ENCODE assay signal across 1 cellular context in genomic region chr1:181061891-181062777, GRCh38.
A peak's percentile ranks its signal among the peaks of the same experiment; 100 is the strongest.
TF ChIP-seq lines count a peak whose summit lies in the region.

No MANE protein-coding gene starts in this region.

TF ChIP-seq in GM12878, 131 proteins besides CTCF, POLR2A, EP300 and RAD21 (continued from another document and continues in another):
- TF ChIP-seq, protein P1, sequence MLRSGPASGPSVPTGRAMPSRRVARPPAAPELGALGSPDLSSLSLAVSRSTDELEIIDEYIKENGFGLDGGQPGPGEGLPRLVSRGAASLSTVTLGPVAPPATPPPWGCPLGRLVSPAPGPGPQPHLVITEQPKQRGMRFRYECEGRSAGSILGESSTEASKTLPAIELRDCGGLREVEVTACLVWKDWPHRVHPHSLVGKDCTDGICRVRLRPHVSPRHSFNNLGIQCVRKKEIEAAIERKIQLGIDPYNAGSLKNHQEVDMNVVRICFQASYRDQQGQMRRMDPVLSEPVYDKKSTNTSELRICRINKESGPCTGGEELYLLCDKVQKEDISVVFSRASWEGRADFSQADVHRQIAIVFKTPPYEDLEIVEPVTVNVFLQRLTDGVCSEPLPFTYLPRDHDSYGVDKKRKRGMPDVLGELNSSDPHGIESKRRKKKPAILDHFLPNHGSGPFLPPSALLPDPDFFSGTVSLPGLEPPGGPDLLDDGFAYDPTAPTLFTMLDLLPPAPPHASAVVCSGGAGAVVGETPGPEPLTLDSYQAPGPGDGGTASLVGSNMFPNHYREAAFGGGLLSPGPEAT (IDR thresholded peaks at IDR 0.05; ENCODE audit: low read depth), result peak; percentile 96
- peak; percentile 99 for TF ChIP-seq IKZF1 (conservative IDR thresholded peaks at IDR 0.05)
- TF ChIP-seq KAT2A (conservative IDR thresholded peaks at IDR 0.05; ENCODE audit: control insufficient read depth, low read depth, low read length), result no peak
- TF ChIP-seq CHD4 (IDR thresholded peaks at IDR 0.05), result no peak
- no peak for TF ChIP-seq SP1 (IDR thresholded peaks at IDR 0.05; ENCODE audit: low read depth, low read length)
- peak; percentile 80 for TF ChIP-seq LARP7 (IDR thresholded peaks at IDR 0.05)
- TF ChIP-seq FOXM1 (IDR thresholded peaks at IDR 0.05; ENCODE audit: low read depth, low read length), result peak; percentile 31; the same call in 1 of the 2 replicates
- TF ChIP-seq EGR1 (IDR thresholded peaks at IDR 0.05; ENCODE audit: borderline replicate concordance in 1 of 2, low read depth in 2 of 2, low read length in 2 of 2), result peak in 1 of 2 experiments; percentile 84; a peak in 2 of 3 replicates
- TF ChIP-seq ZNF384 (IDR thresholded peaks at IDR 0.05; ENCODE audit: borderline replicate concordance, low read depth, low read length), result no peak
- TF ChIP-seq, protein P2, sequence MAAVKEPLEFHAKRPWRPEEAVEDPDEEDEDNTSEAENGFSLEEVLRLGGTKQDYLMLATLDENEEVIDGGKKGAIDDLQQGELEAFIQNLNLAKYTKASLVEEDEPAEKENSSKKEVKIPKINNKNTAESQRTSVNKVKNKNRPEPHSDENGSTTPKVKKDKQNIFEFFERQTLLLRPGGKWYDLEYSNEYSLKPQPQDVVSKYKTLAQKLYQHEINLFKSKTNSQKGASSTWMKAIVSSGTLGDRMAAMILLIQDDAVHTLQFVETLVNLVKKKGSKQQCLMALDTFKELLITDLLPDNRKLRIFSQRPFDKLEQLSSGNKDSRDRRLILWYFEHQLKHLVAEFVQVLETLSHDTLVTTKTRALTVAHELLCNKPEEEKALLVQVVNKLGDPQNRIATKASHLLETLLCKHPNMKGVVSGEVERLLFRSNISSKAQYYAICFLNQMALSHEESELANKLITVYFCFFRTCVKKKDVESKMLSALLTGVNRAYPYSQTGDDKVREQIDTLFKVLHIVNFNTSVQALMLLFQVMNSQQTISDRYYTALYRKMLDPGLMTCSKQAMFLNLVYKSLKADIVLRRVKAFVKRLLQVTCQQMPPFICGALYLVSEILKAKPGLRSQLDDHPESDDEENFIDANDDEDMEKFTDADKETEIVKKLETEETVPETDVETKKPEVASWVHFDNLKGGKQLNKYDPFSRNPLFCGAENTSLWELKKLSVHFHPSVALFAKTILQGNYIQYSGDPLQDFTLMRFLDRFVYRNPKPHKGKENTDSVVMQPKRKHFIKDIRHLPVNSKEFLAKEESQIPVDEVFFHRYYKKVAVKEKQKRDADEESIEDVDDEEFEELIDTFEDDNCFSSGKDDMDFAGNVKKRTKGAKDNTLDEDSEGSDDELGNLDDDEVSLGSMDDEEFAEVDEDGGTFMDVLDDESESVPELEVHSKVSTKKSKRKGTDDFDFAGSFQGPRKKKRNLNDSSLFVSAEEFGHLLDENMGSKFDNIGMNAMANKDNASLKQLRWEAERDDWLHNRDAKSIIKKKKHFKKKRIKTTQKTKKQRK (IDR thresholded peaks at IDR 0.05; ENCODE audit: low read depth, low read length), result no peak
- peak; percentile 46; the same call in 1 of the 2 replicates for TF ChIP-seq ZNF24 (IDR thresholded peaks at IDR 0.05)
- no peak for TF ChIP-seq YBX1 (IDR thresholded peaks at IDR 0.05)
- TF ChIP-seq, protein P3, sequence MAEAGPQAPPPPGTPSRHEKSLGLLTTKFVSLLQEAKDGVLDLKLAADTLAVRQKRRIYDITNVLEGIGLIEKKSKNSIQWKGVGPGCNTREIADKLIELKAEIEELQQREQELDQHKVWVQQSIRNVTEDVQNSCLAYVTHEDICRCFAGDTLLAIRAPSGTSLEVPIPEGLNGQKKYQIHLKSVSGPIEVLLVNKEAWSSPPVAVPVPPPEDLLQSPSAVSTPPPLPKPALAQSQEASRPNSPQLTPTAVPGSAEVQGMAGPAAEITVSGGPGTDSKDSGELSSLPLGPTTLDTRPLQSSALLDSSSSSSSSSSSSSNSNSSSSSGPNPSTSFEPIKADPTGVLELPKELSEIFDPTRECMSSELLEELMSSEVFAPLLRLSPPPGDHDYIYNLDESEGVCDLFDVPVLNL (IDR thresholded peaks at IDR 0.05; ENCODE audit: low read depth, low read length), result no peak
- peak; percentile 54; the same call in 1 of the 2 replicates for TF ChIP-seq POLR2AphosphoS2 (IDR thresholded peaks at IDR 0.05; ENCODE audit: low read depth, low read length)
- TF ChIP-seq ASH2L (IDR thresholded peaks at IDR 0.05; ENCODE audit: borderline replicate concordance, low read depth), result no peak; the same call in 1 of the 2 replicates
- TF ChIP-seq STAT1 (conservative IDR thresholded peaks at IDR 0.05), result no peak
- no peak for TF ChIP-seq BRCA1 (IDR thresholded peaks at IDR 0.05; ENCODE audit: low read depth, low read length)
- no peak for TF ChIP-seq SUZ12 (IDR thresholded peaks at IDR 0.05; ENCODE audit: unreplicated experiment)
- no peak for TF ChIP-seq PAX5 (IDR thresholded peaks at IDR 0.05; ENCODE audit: borderline replicate concordance, low read depth, low read length)
- TF ChIP-seq JUND (IDR thresholded peaks at IDR 0.05; ENCODE audit: low read depth, low read length), result no peak
- TF ChIP-seq REST (IDR thresholded peaks at IDR 0.05; ENCODE audit: low read depth, low read length), result no peak
- TF ChIP-seq CEBPB (IDR thresholded peaks at IDR 0.05; ENCODE audit: borderline replicate concordance in 1 of 2, low read depth in 2 of 2, low read length in 2 of 2), result no peak
- TF ChIP-seq ZSCAN29 (IDR thresholded peaks at IDR 0.05), result no peak
- TF ChIP-seq CREB1 (IDR thresholded peaks at IDR 0.05; ENCODE audit: low read depth), result 0 out of 2 replicates have a peak, but pooled peaks have one; percentile 6
- TF ChIP-seq SMAD5 (IDR thresholded peaks at IDR 0.05; ENCODE audit: low read depth), result peak; percentile 36; the same call in 1 of the 2 replicates
- 0 out of 2 replicates have a peak, but pooled peaks have one; percentile 41 for TF ChIP-seq TAF1 (IDR thresholded peaks at IDR 0.05; ENCODE audit: borderline replicate concordance, low read depth, low read length)
- peak; percentile 55 for TF ChIP-seq MEF2B (IDR thresholded peaks at IDR 0.05; ENCODE audit: partially characterized antibody, poor library complexity, severe bottlenecking)
- peak in 1 of 2 experiments; percentile 50 for TF ChIP-seq BHLHE40 (IDR thresholded peaks at IDR 0.05; ENCODE audit: borderline replicate concordance in 1 of 2, low read depth in 2 of 2, low read length in 1 of 2)
- TF ChIP-seq ZBTB40 (IDR thresholded peaks at IDR 0.05; ENCODE audit: borderline replicate concordance), result no peak
- TF ChIP-seq IRF5 (IDR thresholded peaks at IDR 0.05; ENCODE audit: borderline replicate concordance), result no peak
- TF ChIP-seq FOS (IDR thresholded peaks at IDR 0.05; ENCODE audit: borderline replicate concordance, extremely low read depth, insufficient read length), result no peak
- TF ChIP-seq BCLAF1 (IDR thresholded peaks at IDR 0.05), result no peak
- TF ChIP-seq IKZF2 (IDR thresholded peaks at IDR 0.05), result peak; percentile 99
- peak; percentile 47 for TF ChIP-seq TBL1XR1 (IDR thresholded peaks at IDR 0.05; ENCODE audit: low read depth, low read length)
- TF ChIP-seq, protein P4, sequence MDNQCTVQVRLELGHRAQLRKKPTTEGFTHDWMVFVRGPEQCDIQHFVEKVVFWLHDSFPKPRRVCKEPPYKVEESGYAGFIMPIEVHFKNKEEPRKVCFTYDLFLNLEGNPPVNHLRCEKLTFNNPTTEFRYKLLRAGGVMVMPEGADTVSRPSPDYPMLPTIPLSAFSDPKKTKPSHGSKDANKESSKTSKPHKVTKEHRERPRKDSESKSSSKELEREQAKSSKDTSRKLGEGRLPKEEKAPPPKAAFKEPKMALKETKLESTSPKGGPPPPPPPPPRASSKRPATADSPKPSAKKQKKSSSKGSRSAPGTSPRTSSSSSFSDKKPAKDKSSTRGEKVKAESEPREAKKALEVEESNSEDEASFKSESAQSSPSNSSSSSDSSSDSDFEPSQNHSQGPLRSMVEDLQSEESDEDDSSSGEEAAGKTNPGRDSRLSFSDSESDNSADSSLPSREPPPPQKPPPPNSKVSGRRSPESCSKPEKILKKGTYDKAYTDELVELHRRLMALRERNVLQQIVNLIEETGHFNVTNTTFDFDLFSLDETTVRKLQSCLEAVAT (IDR thresholded peaks at IDR 0.05), result peak; percentile 85; the same call in 1 of the 2 replicates
- peak; percentile 76; the same call in 1 of the 2 replicates for TF ChIP-seq IRF4 (IDR thresholded peaks at IDR 0.05; ENCODE audit: low read depth, low read length)
- no peak for TF ChIP-seq HDAC6 (IDR thresholded peaks at IDR 0.05; ENCODE audit: unreplicated experiment)
- no peak for TF ChIP-seq PAX8 (IDR thresholded peaks at IDR 0.05)
